Comparison of ENCODE assay signal across 8 cellular contexts in the genomic region with DNA sequence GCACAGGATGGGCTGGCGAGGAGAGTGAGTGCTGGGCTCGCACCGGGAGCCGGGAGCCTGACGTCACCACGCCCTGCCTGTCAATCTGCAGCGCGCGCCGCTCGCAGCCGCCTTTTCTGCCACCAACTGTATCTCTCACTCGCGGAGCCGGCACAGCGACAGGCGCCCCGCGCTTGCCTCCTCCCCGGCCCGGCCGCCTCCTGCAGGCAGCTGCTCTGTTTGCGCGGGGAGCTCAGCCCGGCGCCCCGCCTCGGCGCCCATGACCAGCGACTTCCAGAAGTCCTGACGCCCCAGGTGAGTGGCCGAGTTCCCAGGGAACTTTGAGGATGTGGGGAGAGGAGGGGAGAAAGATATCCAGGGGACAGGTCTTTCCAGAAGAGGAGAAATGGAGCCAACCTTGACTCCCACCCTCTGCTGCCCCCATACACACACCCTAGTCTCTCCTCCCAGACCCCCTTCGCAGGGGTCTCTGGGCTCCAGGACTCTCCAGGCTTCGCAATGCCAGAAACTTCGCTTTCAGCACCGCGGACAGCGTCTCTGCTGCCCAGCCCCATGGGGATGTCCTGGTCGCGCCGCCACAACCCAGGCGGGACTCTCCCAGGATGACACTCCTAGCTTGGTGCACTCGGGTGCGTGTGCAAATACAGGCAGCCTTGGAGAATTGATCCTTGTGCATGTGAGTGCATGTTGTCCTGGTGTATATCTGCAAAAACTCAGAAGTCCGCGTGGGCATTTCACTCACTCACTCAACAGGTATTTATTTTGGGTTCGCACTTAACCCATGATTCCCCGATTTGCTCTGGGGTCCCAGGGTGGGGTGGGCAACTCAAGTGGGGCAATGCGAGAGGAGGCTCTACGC. TPM values are rescaled to one million over a fixed set of nuclear protein-coding genes. Genes with fewer than 3 reads are reported as not detected.
DNase-seq lines count a peak whose midpoint lies in the region; ATAC-seq, FAIRE-seq and TF ChIP-seq lines count a peak whose summit lies in the region.

A gene with protein sequence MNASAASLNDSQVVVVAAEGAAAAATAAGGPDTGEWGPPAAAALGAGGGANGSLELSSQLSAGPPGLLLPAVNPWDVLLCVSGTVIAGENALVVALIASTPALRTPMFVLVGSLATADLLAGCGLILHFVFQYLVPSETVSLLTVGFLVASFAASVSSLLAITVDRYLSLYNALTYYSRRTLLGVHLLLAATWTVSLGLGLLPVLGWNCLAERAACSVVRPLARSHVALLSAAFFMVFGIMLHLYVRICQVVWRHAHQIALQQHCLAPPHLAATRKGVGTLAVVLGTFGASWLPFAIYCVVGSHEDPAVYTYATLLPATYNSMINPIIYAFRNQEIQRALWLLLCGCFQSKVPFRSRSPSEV (plus strand): TSS at position 138 of the 859 bp plus-strand sequence. CDS start 802 bp downstream, outside the sequence.

- no peak for TF ChIP-seq CTCF in MCF 10A (IDR thresholded peaks at IDR 0.05; ENCODE audit: unreplicated experiment)

- CTCF ChIA-PET in MCF 10A (lab: Yijun Ruan, JAX), result interaction anchor here (0.8 kb wide), 1 partner anchor 403 kb away, joined by 3 read pairs; no protein-coding TSS in a partner anchor

- POLR2A ChIA-PET in MCF 10A (lab: Yijun Ruan, JAX), result no interaction called here

- no peak within 1 kb of the TSS for H3K4me3 ChIP-seq in MG63

- no peak for ATAC-seq in GM21529 (IDR thresholded peaks at IDR 0.05; ENCODE audit: unreplicated experiment)

- no peak within 1 kb of the TSS for H3K4me3 Mint-ChIP-seq in MCF 10A (ENCODE audit: unreplicated experiment)

- H3K9me3 Mint-ChIP-seq in MCF 10A (ENCODE audit: unreplicated experiment), result no peaks in the 10 kb centered on the region

- H3K9me3 ChIP-seq in MG63, result no peaks in the 10 kb centered on the region

- BruUV-seq in MCF 10A (replicated peaks; lab: Mats Ljungman, UMichigan), result no TSS peak

- intact Hi-C loops in MCF 10A (cut with micrococcal nuclease), result no loop called here

- in situ Hi-C loops in SK-MEL-5 (cut with HindIII; ENCODE audit: low pct_unique_long_range_greater_than_20kb, low sequenced_read_pairs), result no loop called here

- DNase-seq in ELR (ENCODE audit: low read depth), result peak; percentile 52
- peak; percentile 34 for DNase-seq in MG63
- peak; percentile 32 for DNase-seq in SK-MEL-5 (ENCODE audit: low read depth, low spot score)
- DNase-seq in MCF 10A (ENCODE audit: unreplicated experiment), result peak; percentile 60
- DNase-seq in islet precursor cell, result peak; percentile 94
- DNase-seq in stimulated activated CD4-positive, alpha-beta T cell treated with anti-CD3 and anti-CD28 coated beads, Interleukin-4, amount 100 ng/mL, for 1 hour, result peak; percentile 50
- no peak for DNase-seq in RCC 7860 (ENCODE audit: low spot score)

- H3K4me1 Mint-ChIP-seq in MCF 10A (ENCODE audit: insufficient read depth, unreplicated experiment), result no peaks in the 10 kb centered on the region

- H3K36me3 Mint-ChIP-seq in MCF 10A (ENCODE audit: insufficient read depth, unreplicated experiment), result no peaks in the 10 kb centered on the region

- H3K36me3 ChIP-seq in MG63, result no peaks in the 10 kb centered on the region

- peaks cover 47% of the 10 kb centered on the region for H3K27me3 Mint-ChIP-seq in MCF 10A (ENCODE audit: insufficient read depth, unreplicated experiment)

- no peak for FAIRE-seq in RCC 7860 (lab: Jason Lieb, UNC)

- peaks cover 18% of the 10 kb centered on the region for H3K27me3 ChIP-seq in MG63

- no peak within 1 kb of the TSS for H3K27ac Mint-ChIP-seq in MCF 10A (ENCODE audit: low read depth, unreplicated experiment)

RNA-seq across cellular contexts. Expression of the gene that starts here (rescaled TPM):
- total RNA-seq in MG63 (2014; rRNA removed; shearing (Covaris generic); ENCODE audit: low replicate concordance), result not detected in 2 replicates
- total RNA-seq in SK-MEL-5 (2014; rRNA removed; shearing (Covaris generic)), result not detected in 2 replicates
- not detected in 2 replicates for polyA plus RNA-seq in SK-MEL-5 (2015; cell fraction: cytosol; rRNA removed)
- polyA plus RNA-seq in SK-MEL-5 (2015; cell fraction: nucleus; rRNA removed), result not detected in 2 replicates
- total RNA-seq in MCF 10A (2022), result not detected in 2 replicates

Comparison
In these comparisons a context has a peak if more than half of its experiments do, and no peak if none do; other contexts are left out.
1. Peak in DNase-seq in MG63; RNA of the gene not detected or under 1 TPM.
2. Peak in DNase-seq in SK-MEL-5; RNA of the gene not detected or under 1 TPM.
3. Peak in DNase-seq in MCF 10A; RNA of the gene not detected or under 1 TPM.